8 cellular contexts compared by ENCODE assay signal in genomic region chr4:48268956-48269860, GRCh38. TPM values are rescaled to one million over a fixed set of nuclear protein-coding genes. Genes with fewer than 3 reads are reported as not detected.
DNase-seq lines count a peak whose midpoint lies in the region; TF ChIP-seq lines count a peak whose summit lies in the region.

TSS of gene TEC (minus strand) at chr4:48269838. CDS start at chr4:48228614, 41,224 bp downstream.

- H3K27ac ChIP-seq in HEK293 (ENCODE audit: extremely low read depth, low read depth, low read length) (peak within 1 kb of the TSS; percentile 53; the same call in 1 of the 2 replicates), subcutaneous abdominal adipose tissue (ENCODE audit: low read depth, low read length) (peak within 1 kb of the TSS; percentile 57)

- no peaks in the 10 kb centered on the region for H3K27me3 ChIP-seq in subcutaneous abdominal adipose tissue (ENCODE audit: control insufficient read depth in 5 of 5, insufficient read depth in 4 of 5, low read length in 5 of 5)

- peak within 1 kb of the TSS in 4 of 5 donors; percentile 74 to 84 (median 80) for H3K9ac ChIP-seq in subcutaneous abdominal adipose tissue (ENCODE audit: low read length in 5 of 5)

- H3K4me1 ChIP-seq in HEK293 (ENCODE audit: control insufficient read depth, insufficient read depth, low read length): no peaks in the 10 kb centered on the region
- H3K4me1 ChIP-seq in subcutaneous abdominal adipose tissue (ENCODE audit: control insufficient read depth in 5 of 5, insufficient read depth in 5 of 5, low read length in 5 of 5): peaks cover 0 to 23% (median 7%) of the 10 kb centered on the region in 5 donors

- H3K36me3 ChIP-seq in HEK293 (ENCODE audit: control insufficient read depth in 2 of 2, insufficient read depth in 1 of 2, low read length in 2 of 2) (no peaks in the 10 kb centered on the region), subcutaneous abdominal adipose tissue (ENCODE audit: control insufficient read depth in 5 of 5, insufficient read depth in 5 of 5, low read length in 5 of 5) (no peaks in the 10 kb centered on the region)

- CTCF ChIA-PET in HEK293 (lab: Yijun Ruan, JAX): no interaction called here

- peak within 1 kb of the TSS; percentile 80 for H3K4me3 ChIP-seq in HEK293 (ENCODE audit: low read depth, low read length)
- H3K4me3 ChIP-seq in epithelial cell of proximal tubule (ENCODE audit: low read depth, low read length): peak within 1 kb of the TSS; percentile 94
- H3K4me3 ChIP-seq in subcutaneous abdominal adipose tissue (ENCODE audit: low read depth in 1 of 5, low read length in 5 of 5): peak within 1 kb of the TSS; percentile 74 to 95 (median 86)

- TF ChIP-seq CTCF in HEK293 (tag by site-specific recombination; IDR thresholded peaks at IDR 0.05) (peak; percentile 29; the same call in 1 of the 2 replicates), epithelial cell of proximal tubule (conservative IDR thresholded peaks at IDR 0.05; ENCODE audit: low read depth, low read length) (no peak)

- POLR2A ChIA-PET in HEK293 (lab: Yijun Ruan, JAX): no interaction called here

- no peaks in the 10 kb centered on the region for H3K9me3 ChIP-seq in HEK293 (ENCODE audit: control insufficient read depth, insufficient read depth, low read depth, low read length)
- H3K9me3 ChIP-seq in subcutaneous abdominal adipose tissue (ENCODE audit: control insufficient read depth in 5 of 5, low read length in 5 of 5): no peaks in the 10 kb centered on the region

- DNase-seq in NCI-H2029 (lab: John Stamatoyannopoulos, UW) (peak; percentile 32), NCI-H2029 treated with DMSO at 0.1 percent for 48 hours (lab: John Stamatoyannopoulos, UW) (no peak), M059J (ENCODE audit: low read depth) (peak; percentile 29), epithelial cell of proximal tubule (ENCODE audit: low read depth) (no peak), myocyte (ENCODE audit: low read depth) (peak; percentile 63)
- peak; percentile 24 to 38 for DNase-seq in activated CD4-positive, alpha-beta T cell treated with anti-CD3 and anti-CD28 coated beads for 4 hours

TF ChIP-seq in HEK293, 187 proteins besides CTCF, POLR2A, EP300 and RAD21 (continues in another document):
- peak; percentile 86 for TF ChIP-seq ZNF600 (tag by site-specific recombination; IDR thresholded peaks at IDR 0.05)
- peak; percentile 66 for TF ChIP-seq ZNF335 (tag by site-specific recombination; conservative IDR thresholded peaks at IDR 0.05)
- TF ChIP-seq EGR2 (tag by site-specific recombination; IDR thresholded peaks at IDR 0.05; ENCODE audit: low read depth): no peak
- TF ChIP-seq ZNF747 (tag by site-specific recombination; IDR thresholded peaks at IDR 0.05): no peak
- no peak for TF ChIP-seq ZNF530 (tag by site-specific recombination; IDR thresholded peaks at IDR 0.05; ENCODE audit: low read depth)
- TF ChIP-seq ZNF677 (tag by site-specific recombination; IDR thresholded peaks at IDR 0.05): no peak
- TF ChIP-seq ZSCAN16 (tag by site-specific recombination; IDR thresholded peaks at IDR 0.05): no peak
- no peak for TF ChIP-seq ZNF585B (tag by site-specific recombination; IDR thresholded peaks at IDR 0.05)
- peak; percentile 77 for TF ChIP-seq ZNF449 (tag by site-specific recombination; IDR thresholded peaks at IDR 0.05)
- TF ChIP-seq TRIM28 (IDR thresholded peaks at IDR 0.05; ENCODE audit: borderline replicate concordance, low read length): no peak
- TF ChIP-seq KLF16 (tag by site-specific recombination; IDR thresholded peaks at IDR 0.05): peak; percentile 67; the same call in 1 of the 2 replicates
- TF ChIP-seq ZSCAN5A (tag by site-specific recombination; IDR thresholded peaks at IDR 0.05): 0 out of 2 replicates have a peak, but pooled peaks have one; percentile 22
- no peak for TF ChIP-seq ZNF514 (tag by site-specific recombination; IDR thresholded peaks at IDR 0.05)
- no peak; the same call in 1 of the 2 replicates for TF ChIP-seq ZNF768 (tag by site-specific recombination; IDR thresholded peaks at IDR 0.05)
- TF ChIP-seq SP2 (tag by site-specific recombination; IDR thresholded peaks at IDR 0.05): peak; percentile 63
- TF ChIP-seq SCRT1 (tag by site-specific recombination; IDR thresholded peaks at IDR 0.05; ENCODE audit: borderline replicate concordance): no peak
- no peak for TF ChIP-seq ZNF221 (tag by site-specific recombination; IDR thresholded peaks at IDR 0.05; ENCODE audit: borderline replicate concordance)
- TF ChIP-seq ZNF138 (tag by site-specific recombination; IDR thresholded peaks at IDR 0.05; ENCODE audit: borderline replicate concordance): no peak
- TF ChIP-seq ZNF239 (tag by site-specific recombination; IDR thresholded peaks at IDR 0.05): no peak
- no peak for TF ChIP-seq ZNF621 (tag by site-specific recombination; IDR thresholded peaks at IDR 0.05)
- TF ChIP-seq ZNF777 (tag by site-specific recombination; IDR thresholded peaks at IDR 0.05; ENCODE audit: borderline replicate concordance): peak; percentile 72; the same call in 1 of the 2 replicates
- TF ChIP-seq ZFP37 (tag by site-specific recombination; IDR thresholded peaks at IDR 0.05): no peak
- TF ChIP-seq ZNF521 (tag by site-specific recombination; IDR thresholded peaks at IDR 0.05): no peak
- TF ChIP-seq ZNF148 (tag by site-specific recombination; IDR thresholded peaks at IDR 0.05; ENCODE audit: borderline replicate concordance): no peak
- peak; percentile 13; the same call in 1 of the 2 replicates for TF ChIP-seq ZBTB17 (tag by site-specific recombination; IDR thresholded peaks at IDR 0.05)
- TF ChIP-seq SETDB1 (IDR thresholded peaks at IDR 0.05; ENCODE audit: insufficient read length, low read length): no peak
- no peak for TF ChIP-seq ZNF529 (tag by site-specific recombination; IDR thresholded peaks at IDR 0.05; ENCODE audit: insufficient replicate concordance)
- no peak for TF ChIP-seq ZNF114 (tag by site-specific recombination; IDR thresholded peaks at IDR 0.05)
- no peak for TF ChIP-seq ZSCAN4 (tag by site-specific recombination; IDR thresholded peaks at IDR 0.05)

RNA-seq across cellular contexts. Expression of gene TEC, which starts in this region (rescaled TPM):
- 0.12 and 0.81 TPM in 2 replicates for total RNA-seq in M059J (2014; rRNA removed; shearing (Covaris generic))
- total RNA-seq in epithelial cell of proximal tubule (1.3 and 1.4 TPM in 2 replicates), myocyte (2.9 and 3.0 TPM in 2 replicates)
- polyA plus RNA-seq in myocyte (2012): 2.6 TPM

Comparison
In these comparisons a context has a peak if more than half of its experiments do, and no peak if none do; other contexts are left out.
1. DNase-seq: peak in NCI-H2029 (single experiment), activated CD4-positive, alpha-beta T cell treated with anti-CD3 and anti-CD28 coated beads for 4 hours (2 of 2) and myocyte (single experiment); none in NCI-H2029 treated with DMSO at 0.1 percent for 48 hours (single experiment) and epithelial cell of proximal tubule (single experiment).
2. Peak in DNase-seq in M059J; RNA of the gene not detected or under 1 TPM.
3. Peak in every context shown above with its lines, with median percentiles within 50 percentile points of each other: H3K4me3 ChIP-seq.